In the genomic region with DNA sequence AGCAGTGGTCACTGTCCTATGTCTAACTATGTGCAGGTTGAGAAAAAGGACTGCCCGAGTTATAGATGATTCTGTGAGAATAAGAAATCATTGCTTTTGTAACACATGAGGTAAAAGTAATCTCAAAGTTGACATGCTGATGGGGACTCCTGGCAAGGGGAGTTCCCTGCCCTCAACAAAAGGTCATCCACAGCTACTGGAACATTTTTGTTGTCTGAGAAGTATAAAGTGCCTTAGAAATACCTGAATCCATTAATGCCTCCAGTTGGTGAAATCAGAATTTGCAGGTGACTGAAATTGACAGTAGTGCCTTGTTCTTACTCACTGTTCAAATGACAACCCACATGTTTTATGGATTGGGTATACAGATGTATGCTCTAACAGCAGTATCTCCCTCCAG, we compare ENCODE assay signal across 26 cellular contexts. TPM values are rescaled to one million over a fixed set of nuclear protein-coding genes. Genes with fewer than 3 reads are reported as not detected.
A peak's percentile ranks its signal among the peaks of the same experiment; 100 is the strongest.
DNase-seq lines count a peak whose midpoint lies in the region; ATAC-seq, FAIRE-seq and TF ChIP-seq lines count a peak whose summit lies in the region.
"Had no signal": no experiment of that assay in that cellular context is flagged by ENCODE, and none has a peak within 500 bp of the region (broad histone marks: within the 10 kb centered on the region; RNA-seq: fewer than 3 reads in every experiment).

No MANE protein-coding gene starts in this region.

- peaks cover 11% of the 10 kb centered on the region for H3K36me3 Mint-ChIP-seq in activated CD4-positive, alpha-beta memory T cell treated with anti-CD3 and anti-CD28 coated beads for 36 hours
- peaks cover 17% of the 10 kb centered on the region for H3K36me3 Mint-ChIP-seq in activated CD4-positive, alpha-beta memory T cell treated with anti-CD3 and anti-CD28 coated beads, Interleukin-2, amount 10 ng/mL, durations not matched to agents 7 days and 5 days (ENCODE audit: low read depth)
- H3K36me3 Mint-ChIP-seq in MCF 10A (ENCODE audit: insufficient read depth, unreplicated experiment) = peaks cover 40% of the 10 kb centered on the region

- RAD21 ChIA-PET in GM12878 (lab: Charles Lee; ENCODE audit: unreplicated experiment) = no interaction called here

- H3K27me3 ChIP-seq in breast epithelium = no peaks in the 10 kb centered on the region
- no peaks in the 10 kb centered on the region for H3K27me3 ChIP-seq in GM12878 (replicated peaks in 1 of 2; ENCODE audit: control insufficient read depth in 2 of 2, insufficient read depth in 2 of 2, low read length in 1 of 2)
- H3K27me3 ChIP-seq: BE2C had no signal

- no peaks in the 10 kb centered on the region for H3K27me3 Mint-ChIP-seq in activated CD4-positive, alpha-beta memory T cell treated with anti-CD3 and anti-CD28 coated beads for 36 hours
- no peaks in the 10 kb centered on the region for H3K27me3 Mint-ChIP-seq in activated CD4-positive, alpha-beta memory T cell treated with anti-CD3 and anti-CD28 coated beads, Interleukin-2, amount 10 ng/mL, durations not matched to agents 7 days and 5 days
- H3K27me3 Mint-ChIP-seq in MCF 10A (ENCODE audit: insufficient read depth, unreplicated experiment) = no peaks in the 10 kb centered on the region
- no peaks in the 10 kb centered on the region for H3K27me3 Mint-ChIP-seq in stimulated activated naive CD8-positive, alpha-beta T cell treated with anti-CD3 and anti-CD28 coated beads, Interleukin-15, amount 100 ng/mL, for 72 hours

- no peak overlapping the region for H3K4me2 ChIP-seq in GM12878 (ENCODE audit: control insufficient read depth, insufficient read depth)

- H4K20me1 ChIP-seq in GM12878 (ENCODE audit: control insufficient read depth, insufficient read depth) = no peaks in the 10 kb centered on the region

- SMC1A ChIA-PET in GM12878 (lab: Charles Lee; ENCODE audit: uncharacterized antibody, unreplicated experiment) = no interaction called here

- no peak for TF ChIP-seq POLR2A in breast epithelium (IDR thresholded peaks at IDR 0.05)
- no peak for TF ChIP-seq POLR2A in GM12878 (IDR thresholded peaks at IDR 0.05; ENCODE audit: low read depth, low read length)

- H3K4me1 ChIP-seq in breast epithelium (no peaks in the 10 kb centered on the region), GM12878 (ENCODE audit: control insufficient read depth, insufficient read depth, low read length) (no peaks in the 10 kb centered on the region)
- H3K4me1 ChIP-seq: BE2C had no signal

- no peaks in the 10 kb centered on the region for H3K9me3 Mint-ChIP-seq in activated CD4-positive, alpha-beta memory T cell treated with anti-CD3 and anti-CD28 coated beads for 36 hours
- H3K9me3 Mint-ChIP-seq in activated CD4-positive, alpha-beta memory T cell treated with anti-CD3 and anti-CD28 coated beads, Interleukin-2, amount 10 ng/mL, durations not matched to agents 7 days and 5 days = no peaks in the 10 kb centered on the region
- no peaks in the 10 kb centered on the region for H3K9me3 Mint-ChIP-seq in MCF 10A (ENCODE audit: unreplicated experiment)
- H3K9me3 Mint-ChIP-seq in stimulated activated naive CD8-positive, alpha-beta T cell treated with anti-CD3 and anti-CD28 coated beads, Interleukin-15, amount 100 ng/mL, for 72 hours = no peaks in the 10 kb centered on the region
- H3K9me3 Mint-ChIP-seq: CD14-positive monocyte had no signal

- H3K9me3 ChIP-seq in breast epithelium (no peaks in the 10 kb centered on the region), GM12878 (replicated peaks; ENCODE audit: control insufficient read depth, insufficient read depth, low read length) (no peaks in the 10 kb centered on the region)
- H3K9me3 ChIP-seq: BE2C had no signal

- peak overlapping the region; percentile 42 for H3K27ac Mint-ChIP-seq in activated CD4-positive, alpha-beta memory T cell treated with anti-CD3 and anti-CD28 coated beads for 36 hours
- H3K27ac Mint-ChIP-seq in activated CD4-positive, alpha-beta memory T cell treated with anti-CD3 and anti-CD28 coated beads, Interleukin-2, amount 10 ng/mL, durations not matched to agents 7 days and 5 days = no peak overlapping the region
- no peak overlapping the region for H3K27ac Mint-ChIP-seq in MCF 10A (ENCODE audit: low read depth, unreplicated experiment)
- H3K27ac Mint-ChIP-seq in stimulated activated naive CD8-positive, alpha-beta T cell treated with anti-CD3 and anti-CD28 coated beads, Interleukin-15, amount 100 ng/mL, for 72 hours = no peak overlapping the region
- H3K27ac Mint-ChIP-seq: CD14-positive monocyte had no signal

- TF ChIP-seq RAD21 in GM12878 (IDR thresholded peaks at IDR 0.05; ENCODE audit: insufficient read depth, low read depth, low read length) = no peak

- no peak overlapping the region for H3K9ac ChIP-seq in GM12878 (ENCODE audit: control insufficient read depth, insufficient read depth, low read length)

- H3K27ac ChIP-seq in breast epithelium (no peak overlapping the region), GM12878 (ENCODE audit: control insufficient read depth, insufficient read depth) (no peak overlapping the region)
- H3K27ac ChIP-seq: RWPE1 had no signal

- FAIRE-seq in GM12878 (lab: Jason Lieb, UNC) = no peak
- FAIRE-seq: GM12891 had no signal

- H3K79me2 ChIP-seq in GM12878 (ENCODE audit: control insufficient read depth, insufficient read depth, low read length) = no peaks in the 10 kb centered on the region

- H3K36me3 ChIP-seq in breast epithelium (peaks cover 4% of the 10 kb centered on the region), GM12878 (ENCODE audit: control insufficient read depth in 2 of 2, insufficient read depth in 2 of 2, low read length in 1 of 2) (peaks cover 2 to 5% of the 10 kb centered on the region in 2 experiments; a peak in 3 of 4 replicates)

- no peak overlapping the region for H2AFZ ChIP-seq in GM12878 (ENCODE audit: control insufficient read depth, low read depth, low read length)

- POLR2A ChIA-PET in activated CD4-positive, alpha-beta memory T cell treated with anti-CD3 and anti-CD28 coated beads for 36 hours (lab: Charles Lee) = no interaction called here
- POLR2A ChIA-PET in activated CD4-positive, alpha-beta memory T cell treated with anti-CD3 and anti-CD28 coated beads, Interleukin-2, amount 10 ng/mL, durations not matched to agents 7 days and 5 days (lab: Charles Lee) = no interaction called here
- POLR2A ChIA-PET in MCF 10A (lab: Yijun Ruan, JAX) = interaction anchor here (1.3 to 1.6 kb wide), 2 partner anchors 9 to 45 kb away, joined by 3 to 8 read pairs; a partner anchor contains a TSS
- POLR2A ChIA-PET in GM12878 (lab: Charles Lee) = no interaction called here

- CTCF ChIA-PET in activated CD4-positive, alpha-beta memory T cell treated with anti-CD3 and anti-CD28 coated beads for 36 hours (lab: Charles Lee) = no interaction called here
- CTCF ChIA-PET in activated CD4-positive, alpha-beta memory T cell treated with anti-CD3 and anti-CD28 coated beads, Interleukin-2, amount 10 ng/mL, durations not matched to agents 7 days and 5 days (lab: Charles Lee) = no interaction called here
- CTCF ChIA-PET in MCF 10A (lab: Yijun Ruan, JAX) = interaction anchor here (0.7 kb wide), 1 partner anchor 936 kb away, joined by 5 read pairs; no protein-coding TSS in a partner anchor
- CTCF ChIA-PET in GM12878 (lab: Yijun Ruan, JAX) = no interaction called here

- no peak for TF ChIP-seq CTCF in MCF 10A (IDR thresholded peaks at IDR 0.05; ENCODE audit: unreplicated experiment)
- TF ChIP-seq CTCF in breast epithelium (IDR thresholded peaks at IDR 0.05) = no peak
- TF ChIP-seq CTCF in GM12878 (IDR thresholded peaks at IDR 0.05 in 2 of 3, conservative IDR thresholded peaks at IDR 0.05 in 1 of 3; ENCODE audit: control insufficient read depth in 2 of 3, extremely low read depth in 1 of 3, insufficient read depth in 1 of 3, low read depth in 3 of 3, low read length in 3 of 3) = no peak

- ATAC-seq in GM12878 = no peak
- ATAC-seq in stimulated activated naive CD8-positive, alpha-beta T cell treated with anti-CD3 and anti-CD28 coated beads, Interleukin-15, amount 100 ng/mL, for 72 hours = peak; percentile 67
- no peak for ATAC-seq in GM21447 (IDR thresholded peaks at IDR 0.05; ENCODE audit: unreplicated experiment)

- no peak overlapping the region for H3K4me3 ChIP-seq in breast epithelium
- H3K4me3 ChIP-seq in GM12878 = no peak overlapping the region

- peaks cover 14% of the 10 kb centered on the region for H3K4me1 Mint-ChIP-seq in activated CD4-positive, alpha-beta memory T cell treated with anti-CD3 and anti-CD28 coated beads for 36 hours (ENCODE audit: low read depth)
- peaks cover 5% of the 10 kb centered on the region for H3K4me1 Mint-ChIP-seq in activated CD4-positive, alpha-beta memory T cell treated with anti-CD3 and anti-CD28 coated beads, Interleukin-2, amount 10 ng/mL, durations not matched to agents 7 days and 5 days
- H3K4me1 Mint-ChIP-seq in MCF 10A (ENCODE audit: insufficient read depth, unreplicated experiment) = peaks cover 1% of the 10 kb centered on the region
- H3K4me1 Mint-ChIP-seq in stimulated activated naive CD8-positive, alpha-beta T cell treated with anti-CD3 and anti-CD28 coated beads, Interleukin-15, amount 100 ng/mL, for 72 hours = peaks cover 14% of the 10 kb centered on the region
- H3K4me1 Mint-ChIP-seq: CD14-positive monocyte had no signal

- BruUV-seq in MCF 10A (replicated peaks; lab: Mats Ljungman, UMichigan) (TSS peak; percentile 21), GM12878 (replicated peaks; lab: Mats Ljungman, UMichigan) (TSS peak; percentile 34)

- no peak for TF ChIP-seq EP300 in GM12878 (IDR thresholded peaks at IDR 0.05; ENCODE audit: borderline replicate concordance in 1 of 2, control insufficient read depth in 1 of 2, low read depth in 2 of 2, low read length in 2 of 2)

- no peak for DNase-seq in activated CD4-positive, alpha-beta memory T cell treated with anti-CD3 and anti-CD28 coated beads for 36 hours
- no peak for DNase-seq in activated CD4-positive, alpha-beta memory T cell treated with anti-CD3 and anti-CD28 coated beads, Interleukin-2, amount 10 ng/mL, durations not matched to agents 7 days and 5 days
- DNase-seq in MCF 10A (ENCODE audit: unreplicated experiment) (no peak), breast epithelium (ENCODE audit: low spot score in 2 of 2) (no peak), GM12878 (ENCODE audit: low read depth, low spot score) (no peak), GOT3 (lab: John Stamatoyannopoulos, UW) (no peak)
- no peak for DNase-seq in stimulated activated naive CD8-positive, alpha-beta T cell treated with anti-CD3 and anti-CD28 coated beads, Interleukin-15, amount 100 ng/mL, for 72 hours
- DNase-seq: 8988T, ACHN, BE2C, COR-L47, DMS79, EL, GDM1, NCI-H1092 treated with DMSO at 0.1 percent for 48 hours, NCI-H1436, NCI-H187, NCI-H2081 treated with DMSO at 0.1 percent for 48 hours, NCI-H2171, NCI-H226, NCI-H510A, SHP77 had no signal

- intact Hi-C loops in activated CD4-positive, alpha-beta memory T cell treated with anti-CD3 and anti-CD28 coated beads for 36 hours (cut with micrococcal nuclease) = no loop called here
- intact Hi-C loops in MCF 10A (cut with micrococcal nuclease) = no loop called here
- intact Hi-C loops in breast epithelium (cut with DNase I; ENCODE audit: low total_unique reads) = no loop called here
- intact Hi-C loops in GM12878 (cut with micrococcal nuclease; ENCODE audit: unreplicated experiment) = no loop called here

- no peak overlapping the region for H3K4me3 Mint-ChIP-seq in activated CD4-positive, alpha-beta memory T cell treated with anti-CD3 and anti-CD28 coated beads for 36 hours
- no peak overlapping the region for H3K4me3 Mint-ChIP-seq in activated CD4-positive, alpha-beta memory T cell treated with anti-CD3 and anti-CD28 coated beads, Interleukin-2, amount 10 ng/mL, durations not matched to agents 7 days and 5 days
- H3K4me3 Mint-ChIP-seq in MCF 10A (ENCODE audit: unreplicated experiment) = no peak overlapping the region
- H3K4me3 Mint-ChIP-seq in stimulated activated naive CD8-positive, alpha-beta T cell treated with anti-CD3 and anti-CD28 coated beads, Interleukin-15, amount 100 ng/mL, for 72 hours = no peak overlapping the region
- H3K4me3 Mint-ChIP-seq: CD14-positive monocyte had no signal

- 100% methylated on average over 1 of the region's 1 CpG for WGBS in GM12878 (ENCODE audit: insufficient coverage, insufficient replicate concordance, low lambda C conversion rate, missing lambda C conversion rate)

- in situ Hi-C loops in GM12878 (cut with MboI) = no loop called here

RNA-seq across cellular contexts. Expression of a gene that starts 43.7 kb away (rescaled TPM):
- 100 to 1,000 TPM in 1 of 2 experiments, 10 to 100 TPM in 1; 95.2 to 107 TPM for total RNA-seq in activated CD4-positive, alpha-beta memory T cell treated with anti-CD3 and anti-CD28 coated beads for 36 hours
- 100 to 1,000 TPM; 157 to 169 TPM for total RNA-seq in activated CD4-positive, alpha-beta memory T cell treated with anti-CD3 and anti-CD28 coated beads, Interleukin-2, amount 10 ng/mL, durations not matched to agents 7 days and 5 days
- 138 TPM in 2 replicates for total RNA-seq in MCF 10A (2022)
- 100 to 1,000 TPM; 214 to 343 (median 296) TPM for total RNA-seq in breast epithelium
- 1,107 and 1,146 TPM in 2 replicates for total RNA-seq in GM12878 (2013; cell fraction: nucleolus; rRNA removed)
- total RNA-seq in GM12878 (2014; rRNA removed) = 136 and 148 TPM in 2 replicates
- total RNA-seq in GM12878 (2014; rRNA removed; fragmentation: Illumina TruSeq; extraction: Trizol) = 120 and 124 TPM in 2 replicates
- total RNA-seq in GM12878 (2021) = 94.0 and 101 TPM in 2 replicates
- 88.5 TPM for polyA plus RNA-seq in GM12878 (2011; ENCODE audit: low read depth)
- polyA plus RNA-seq in GM12878 (2011; rRNA removed) = 329 and 347 TPM in 2 replicates
- polyA plus RNA-seq in GM12878 (2011; cell fraction: cytosol; rRNA removed) = 144 and 201 TPM in 2 replicates
- 1,132 and 1,572 TPM in 2 replicates for polyA plus RNA-seq in GM12878 (2011; cell fraction: nucleus; rRNA removed)
- 91.1 and 106 TPM in 2 replicates for polyA plus RNA-seq in GM12878 (2012)
- polyA plus RNA-seq in GM12878 (2014; fragmentation: Illumina TruSeq; extraction: Trizol) = 143 and 174 TPM in 2 replicates
- 10 to 100 TPM; 35.1 to 48.1 TPM for polyA plus RNA-seq in GM12878 (2014; fragmentation: Nextera tagmentation; extraction: Ambion mirVana)
- polyA plus RNA-seq in GM12878 (2014; rRNA removed) = 123 and 142 TPM in 2 replicates
- polyA plus RNA-seq in GM12878 (2016; fragmentation: Nextera tagmentation; extraction: Ambion mirVana) = 10 to 100 TPM; 70.5 to 70.9 TPM
- 288 and 371 TPM in 2 replicates for polyA minus RNA-seq in GM12878 (2011; rRNA and poly(A)+ RNA removed)
- 54.3 and 72.3 TPM in 2 replicates for polyA minus RNA-seq in GM12878 (2011; cell fraction: cytosol; rRNA and poly(A)+ RNA removed)
- 322 and 360 TPM in 2 replicates for polyA minus RNA-seq in GM12878 (2011; cell fraction: nucleus; rRNA and poly(A)+ RNA removed)
